ENCODE assay signal across 1 cellular context in genomic region chr3:42539871-42540714, GRCh38.
TF ChIP-seq lines count a peak whose summit lies in the region.

No MANE protein-coding gene starts in this region.

TF ChIP-seq in H1, 55 proteins besides CTCF, POLR2A, EP300 and RAD21:
- TF ChIP-seq BCL11A (IDR thresholded peaks at IDR 0.05; ENCODE audit: low read depth in 2 of 2, low read length in 2 of 2) (no peak), SAP30 (IDR thresholded peaks at IDR 0.05; ENCODE audit: insufficient read depth, insufficient replicate concordance, low read length) (no peak), GTF2F1 (IDR thresholded peaks at IDR 0.05; ENCODE audit: borderline replicate concordance, low read depth, low read length) (no peak), GABPA (IDR thresholded peaks at IDR 0.05; ENCODE audit: borderline replicate concordance, insufficient read depth, low read length) (no peak), KDM4A (IDR thresholded peaks at IDR 0.05; ENCODE audit: low read depth, low read length, severe bottlenecking) (no peak), EGR1 (IDR thresholded peaks at IDR 0.05; ENCODE audit: borderline replicate concordance, low read depth, low read length) (peak; percentile 61; the same call in 1 of the 2 replicates), SIRT6 (IDR thresholded peaks at IDR 0.05; ENCODE audit: low read length) (no peak), TEAD4 (IDR thresholded peaks at IDR 0.05; ENCODE audit: low read depth, low read length) (no peak)
